ENCODE assay signal across 8 cellular contexts in the genomic region with DNA sequence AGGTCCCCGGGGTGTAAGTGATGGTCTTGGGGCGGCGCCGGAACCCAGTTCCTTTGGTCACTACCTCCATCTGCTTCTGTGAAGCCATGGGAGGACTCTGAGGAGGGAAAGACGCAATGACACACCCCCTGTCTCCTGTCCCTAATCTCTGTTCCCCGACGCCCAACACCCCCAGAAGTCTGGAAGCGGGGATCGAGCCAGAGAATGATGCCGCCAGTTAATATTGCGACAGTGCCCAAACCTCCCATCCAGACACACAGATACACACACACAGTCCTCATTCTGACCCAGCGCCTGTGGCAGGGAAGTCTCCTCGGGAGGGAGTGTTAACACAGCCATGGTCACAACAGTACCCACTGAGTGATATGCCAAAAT. TPM values are rescaled to one million over a fixed set of nuclear protein-coding genes. Genes with fewer than 3 reads are reported as not detected.
DNase-seq lines count a peak whose midpoint lies in the region; ATAC-seq and TF ChIP-seq lines count a peak whose summit lies in the region.

No MANE protein-coding gene starts in this region.

- TF ChIP-seq CTCF in AG09309 (IDR thresholded peaks at IDR 0.05; ENCODE audit: control insufficient read depth, insufficient read depth, low read depth, low read length, missing control alignments) (no peak), SK-N-SH (IDR thresholded peaks at IDR 0.05) (no peak), fibroblast of the aortic adventitia (IDR thresholded peaks at IDR 0.05; ENCODE audit: insufficient read depth, low read length) (no peak)

- H3K4me3 ChIP-seq in AG09309 (ENCODE audit: control insufficient read depth, low read depth, low read length) (peak overlapping the region; percentile 94), SK-N-SH (ENCODE audit: low read depth in 2 of 2, low read length in 1 of 2) (peak overlapping the region; percentile 75 to 80), fibroblast of the aortic adventitia (ENCODE audit: low read depth, low read length) (peak overlapping the region; percentile 99)

- in situ Hi-C loops in KBM-7 (cut with MboI; ENCODE audit: low pct_unique_long_range_greater_than_20kb, low sequenced_read_pairs), result no loop called here

- H3F3A ChIP-seq in SK-N-SH (replicated peaks; ENCODE audit: insufficient read depth), result no peaks in the 10 kb centered on the region

- H3K4me1 ChIP-seq in SK-N-SH (ENCODE audit: control insufficient read depth in 1 of 2, insufficient read depth in 2 of 2, low read depth in 1 of 2, low read length in 1 of 2), result peaks cover 0 to 8% of the 10 kb centered on the region in 2 experiments; a peak in 2 of 4 replicates

- no peaks in the 10 kb centered on the region for H3K27me3 ChIP-seq in SK-N-SH (ENCODE audit: insufficient read depth)

- peaks cover 0 to 11% of the 10 kb centered on the region in 2 experiments for H3K36me3 ChIP-seq in SK-N-SH (replicated peaks in 1 of 2; ENCODE audit: control insufficient read depth in 1 of 2, insufficient read depth in 2 of 2, low read length in 1 of 2)

- CTCF ChIA-PET in SK-N-SH (lab: Yijun Ruan, JAX), result interaction anchor here (0.6 to 1.6 kb wide), 2 partner anchors 14 to 47 kb away, joined by 3 to 5 read pairs; no protein-coding TSS in a partner anchor

- H3K4me2 ChIP-seq in SK-N-SH, result peak overlapping the region; percentile 81

- H3K9me3 ChIP-seq in SK-N-SH, result no peaks in the 10 kb centered on the region

- 0% methylated on average over 2 of the region's 13 CpGs for WGBS in SK-N-SH (ENCODE audit: low lambda C conversion rate)

- peaks cover 29% of the 10 kb centered on the region for H3K79me2 ChIP-seq in SK-N-SH (ENCODE audit: insufficient read depth)

- no peak for TF ChIP-seq EP300 in SK-N-SH (IDR thresholded peaks at IDR 0.05; ENCODE audit: borderline replicate concordance in 1 of 2, low read depth in 1 of 2, low read length in 1 of 2)

- POLR2A ChIA-PET in SK-N-SH (lab: Yijun Ruan, JAX), result no interaction called here

- ATAC-seq in GM21529 (IDR thresholded peaks at IDR 0.05; ENCODE audit: unreplicated experiment) (peak; percentile 33), GM18520 (IDR thresholded peaks at IDR 0.05; ENCODE audit: unreplicated experiment) (no peak)

- DNase-seq in AG09309 (ENCODE audit: low read depth), result peak; percentile 10
- DNase-seq in SK-N-SH, result no peak
- DNase-seq in fibroblast of the aortic adventitia (ENCODE audit: low read depth), result no peak
- peak; percentile 43 for DNase-seq in pons (ENCODE audit: low spot score)
- no peak for DNase-seq in NCI-H2081 treated with DMSO at 0.1 percent for 48 hours (lab: John Stamatoyannopoulos, UW)
- no peak for DNase-seq in KBM-7

- no peaks in the 10 kb centered on the region for H4K20me1 ChIP-seq in SK-N-SH (ENCODE audit: insufficient read depth)

- no peaks in the 10 kb centered on the region for H3K9me2 ChIP-seq in SK-N-SH

- H2AFZ ChIP-seq in SK-N-SH (ENCODE audit: low read depth), result peak overlapping the region; percentile 82; the same call in 1 of the 2 replicates

- H3K9ac ChIP-seq in SK-N-SH, result peak overlapping the region; percentile 77; the same call in 1 of the 2 replicates

- H3K27ac ChIP-seq in SK-N-SH (ENCODE audit: low read depth in 2 of 2, low read length in 1 of 2), result peak overlapping the region in 1 of 2 experiments; percentile 45; a peak in 1 of 4 replicates

- no peak for TF ChIP-seq RAD21 in SK-N-SH (IDR thresholded peaks at IDR 0.05; ENCODE audit: low read length)

TF ChIP-seq in SK-N-SH, 30 proteins besides CTCF, POLR2A, EP300 and RAD21:
- TF ChIP-seq, protein P1, sequence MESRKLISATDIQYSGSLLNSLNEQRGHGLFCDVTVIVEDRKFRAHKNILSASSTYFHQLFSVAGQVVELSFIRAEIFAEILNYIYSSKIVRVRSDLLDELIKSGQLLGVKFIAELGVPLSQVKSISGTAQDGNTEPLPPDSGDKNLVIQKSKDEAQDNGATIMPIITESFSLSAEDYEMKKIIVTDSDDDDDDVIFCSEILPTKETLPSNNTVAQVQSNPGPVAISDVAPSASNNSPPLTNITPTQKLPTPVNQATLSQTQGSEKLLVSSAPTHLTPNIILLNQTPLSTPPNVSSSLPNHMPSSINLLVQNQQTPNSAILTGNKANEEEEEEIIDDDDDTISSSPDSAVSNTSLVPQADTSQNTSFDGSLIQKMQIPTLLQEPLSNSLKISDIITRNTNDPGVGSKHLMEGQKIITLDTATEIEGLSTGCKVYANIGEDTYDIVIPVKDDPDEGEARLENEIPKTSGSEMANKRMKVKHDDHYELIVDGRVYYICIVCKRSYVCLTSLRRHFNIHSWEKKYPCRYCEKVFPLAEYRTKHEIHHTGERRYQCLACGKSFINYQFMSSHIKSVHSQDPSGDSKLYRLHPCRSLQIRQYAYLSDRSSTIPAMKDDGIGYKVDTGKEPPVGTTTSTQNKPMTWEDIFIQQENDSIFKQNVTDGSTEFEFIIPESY (IDR thresholded peaks at IDR 0.05; ENCODE audit: borderline replicate concordance, low read depth), result no peak
- TF ChIP-seq, protein P2, sequence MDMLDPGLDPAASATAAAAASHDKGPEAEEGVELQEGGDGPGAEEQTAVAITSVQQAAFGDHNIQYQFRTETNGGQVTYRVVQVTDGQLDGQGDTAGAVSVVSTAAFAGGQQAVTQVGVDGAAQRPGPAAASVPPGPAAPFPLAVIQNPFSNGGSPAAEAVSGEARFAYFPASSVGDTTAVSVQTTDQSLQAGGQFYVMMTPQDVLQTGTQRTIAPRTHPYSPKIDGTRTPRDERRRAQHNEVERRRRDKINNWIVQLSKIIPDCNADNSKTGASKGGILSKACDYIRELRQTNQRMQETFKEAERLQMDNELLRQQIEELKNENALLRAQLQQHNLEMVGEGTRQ (IDR thresholded peaks at IDR 0.05; ENCODE audit: borderline replicate concordance, low read depth, low read length), result no peak
- TF ChIP-seq TEAD4 (IDR thresholded peaks at IDR 0.05; ENCODE audit: borderline replicate concordance, insufficient read depth) (no peak), GABPA (IDR thresholded peaks at IDR 0.05; ENCODE audit: low read depth) (no peak), FOXJ3 (CRISPR knock-in tag; IDR thresholded peaks at IDR 0.05) (no peak), NFIC (IDR thresholded peaks at IDR 0.05; ENCODE audit: borderline replicate concordance) (no peak), FOSL2 (IDR thresholded peaks at IDR 0.05; ENCODE audit: borderline replicate concordance, low read depth) (no peak), TAF1 (IDR thresholded peaks at IDR 0.05; ENCODE audit: borderline replicate concordance, low read depth, low read length) (no peak), NRF1 (IDR thresholded peaks at IDR 0.05; ENCODE audit: low read depth, low read length) (no peak)
- TF ChIP-seq, protein P3, sequence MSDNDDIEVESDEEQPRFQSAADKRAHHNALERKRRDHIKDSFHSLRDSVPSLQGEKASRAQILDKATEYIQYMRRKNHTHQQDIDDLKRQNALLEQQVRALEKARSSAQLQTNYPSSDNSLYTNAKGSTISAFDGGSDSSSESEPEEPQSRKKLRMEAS (IDR thresholded peaks at IDR 0.05; ENCODE audit: low read depth), result no peak

RNA-seq across cellular contexts. Expression of gene C22orf23, which starts 0.4 kb away (rescaled TPM):
- polyA plus RNA-seq in SK-N-SH (2012; rRNA removed), result 0.33 and 0.45 TPM in 2 replicates
- polyA plus RNA-seq in SK-N-SH (2012; cell fraction: cytosol; rRNA removed), result 0.26 and 0.33 TPM in 2 replicates
- 0.38 and 0.50 TPM in 2 replicates for polyA plus RNA-seq in SK-N-SH (2012; cell fraction: nucleus; rRNA removed)
- total RNA-seq in fibroblast of the aortic adventitia (ENCODE audit: low replicate concordance), result 0.54 TPM in 1 of 2 replicates, not detected in the other

RNA-seq across cellular contexts. Expression of gene POLR2F, which starts 0.5 kb away (rescaled TPM):
- polyA plus RNA-seq in SK-N-SH (2012; rRNA removed), result 146 and 255 TPM in 2 replicates
- 167 and 182 TPM in 2 replicates for polyA plus RNA-seq in SK-N-SH (2012; cell fraction: cytosol; rRNA removed)
- 64.9 and 117 TPM in 2 replicates for polyA plus RNA-seq in SK-N-SH (2012; cell fraction: nucleus; rRNA removed)
- total RNA-seq in fibroblast of the aortic adventitia (ENCODE audit: low replicate concordance), result 18.3 and 112 TPM in 2 replicates

RNA-seq across cellular contexts. Expression of gene SOX10, which starts 31.3 kb away (rescaled TPM):
- not detected in 2 replicates for polyA plus RNA-seq in SK-N-SH (2012; rRNA removed)
- not detected in 2 replicates for polyA plus RNA-seq in SK-N-SH (2012; cell fraction: cytosol; rRNA removed)
- polyA plus RNA-seq in SK-N-SH (2012; cell fraction: nucleus; rRNA removed), result not detected in 2 replicates
- not detected in 2 replicates for total RNA-seq in fibroblast of the aortic adventitia (ENCODE audit: low replicate concordance)

RNA-seq across cellular contexts. Expression of gene MICALL1, which starts 47.0 kb away (rescaled TPM):
- 12.9 and 15.2 TPM in 2 replicates for polyA plus RNA-seq in SK-N-SH (2012; rRNA removed)
- polyA plus RNA-seq in SK-N-SH (2012; cell fraction: cytosol; rRNA removed), result 6.2 and 12.1 TPM in 2 replicates
- 26.6 and 28.9 TPM in 2 replicates for polyA plus RNA-seq in SK-N-SH (2012; cell fraction: nucleus; rRNA removed)
- total RNA-seq in fibroblast of the aortic adventitia (ENCODE audit: low replicate concordance), result 13.2 and 24.7 TPM in 2 replicates

Comparison
In these comparisons a context has a peak if more than half of its experiments do, and no peak if none do; other contexts are left out.
1. DNase-seq: peak in AG09309 (single experiment) and pons (single experiment); none in SK-N-SH (single experiment), fibroblast of the aortic adventitia (single experiment), NCI-H2081 treated with DMSO at 0.1 percent for 48 hours (single experiment) and KBM-7 (single experiment).
2. Peak in every context shown above with its lines, with median percentiles within 50 percentile points of each other: H3K4me3 ChIP-seq.